8 cellular contexts compared by ENCODE assay signal in the genomic region with DNA sequence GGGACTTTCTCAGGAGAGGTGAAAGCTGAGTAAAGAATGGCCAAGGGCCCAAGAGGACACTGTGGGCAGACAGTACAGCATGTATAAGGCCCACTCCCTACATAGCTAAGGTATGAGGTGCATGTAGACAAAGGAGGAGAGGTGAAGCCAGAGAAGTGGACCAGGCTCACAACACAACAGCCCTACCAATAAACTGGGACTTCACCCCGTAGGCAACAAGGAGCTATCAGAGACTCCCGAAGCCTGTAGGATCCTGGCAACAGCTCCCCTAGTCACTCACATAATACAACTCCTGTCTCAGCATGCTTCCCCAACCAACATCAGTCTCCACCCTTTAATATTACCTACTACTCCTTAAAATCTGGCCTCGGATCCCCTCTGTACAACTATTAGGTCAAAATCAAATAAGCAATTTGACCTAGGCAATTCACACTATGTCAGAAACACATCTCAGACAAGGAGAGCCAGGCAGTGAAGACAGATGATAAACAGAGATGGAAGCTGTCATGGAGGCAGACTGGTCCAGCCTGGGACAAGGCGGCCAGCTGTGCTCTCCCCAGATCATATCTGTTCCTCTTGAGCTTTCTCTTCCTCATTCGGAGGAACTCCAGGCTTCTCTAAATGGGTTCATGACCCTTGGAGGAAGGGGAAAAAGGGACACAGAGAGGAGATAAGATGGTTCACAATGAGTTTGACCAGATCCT. TPM values are rescaled to one million over a fixed set of nuclear protein-coding genes. Genes with fewer than 3 reads are reported as not detected.
DNase-seq lines count a peak whose midpoint lies in the region; TF ChIP-seq lines count a peak whose summit lies in the region.

No MANE protein-coding gene starts in this region.

- H3K23ac ChIP-seq in neuronal stem cell (ENCODE audit: low read depth, low read length, poor library complexity) = no peak overlapping the region

- no peak overlapping the region for H3K14ac ChIP-seq in neuronal stem cell (ENCODE audit: low read length)

- no peak overlapping the region for H3K4ac ChIP-seq in neuronal stem cell (ENCODE audit: low read length)

- no peak overlapping the region for H3K18ac ChIP-seq in neuronal stem cell (ENCODE audit: low read length)

- H3K9ac ChIP-seq in neuronal stem cell (ENCODE audit: low read depth, low read length, poor library complexity) = no peak overlapping the region

- H3K79me1 ChIP-seq in neuronal stem cell (ENCODE audit: low read depth, low read length) = peaks cover 12% of the 10 kb centered on the region

- DNase-seq in ELF-1 (ENCODE audit: low read depth, low spot score) (peak; percentile 33), NOMO-1 treated with dmso at 0.1 percent for 144 hours (lab: John Stamatoyannopoulos, UW; ENCODE audit: unreplicated experiment) (peak; percentile 17), dorsolateral prefrontal cortex (no peak), neuronal stem cell (ENCODE audit: low spot score) (no peak), HCEC 1CT (no peak), NCI-H446 treated with DMSO at 0.1 percent for 48 hours (lab: John Stamatoyannopoulos, UW) (no peak), KG1 (lab: John Stamatoyannopoulos, UW) (no peak)
- no peak for DNase-seq in stimulated activated CD8-positive, alpha-beta memory T cell treated with anti-CD3 and anti-CD28 coated beads, Interleukin-4, amount 100 ng/mL, for 48 hours

- no peak overlapping the region for H4K8ac ChIP-seq in neuronal stem cell (ENCODE audit: low read depth, low read length)

- peak overlapping the region; percentile 99 for H3K4me2 ChIP-seq in neuronal stem cell (ENCODE audit: insufficient read depth, low read length, poor library complexity, severe bottlenecking)

- H2BK5ac ChIP-seq in neuronal stem cell (ENCODE audit: low read length) = no peak overlapping the region

- H2AK5ac ChIP-seq in neuronal stem cell (ENCODE audit: low read depth, low read length) = no peak overlapping the region

- no peak overlapping the region for H2BK12ac ChIP-seq in neuronal stem cell (ENCODE audit: low read length)

- peak overlapping the region in 22 of 59 donors; percentile 78 to 96 (median 92) for H3K27ac ChIP-seq in dorsolateral prefrontal cortex
- H3K27ac ChIP-seq in neuronal stem cell (replicated peaks; ENCODE audit: low read length) = no peak overlapping the region

- H3K27me3 ChIP-seq in dorsolateral prefrontal cortex = no peaks in the 10 kb centered on the region
- no peaks in the 10 kb centered on the region for H3K27me3 ChIP-seq in neuronal stem cell (ENCODE audit: control insufficient read depth in 3 of 3, insufficient read depth in 3 of 3, low read depth in 1 of 3, low read length in 3 of 3)

- peak overlapping the region; percentile 94 for H2AFZ ChIP-seq in neuronal stem cell (ENCODE audit: low read length)

- no peak overlapping the region for H2BK15ac ChIP-seq in neuronal stem cell (ENCODE audit: low read length)

- H3K9me3 ChIP-seq in neuronal stem cell (replicated peaks in 1 of 2; ENCODE audit: control insufficient read depth in 2 of 2, insufficient read depth in 1 of 2, low read depth in 1 of 2, low read length in 2 of 2) = no peaks in the 10 kb centered on the region

- no peak for TF ChIP-seq CTCF in dorsolateral prefrontal cortex (IDR thresholded peaks at IDR 0.05 in 54 of 56, conservative IDR thresholded peaks at IDR 0.05 in 2 of 56; ENCODE audit: low read depth in 1 of 56, partially characterized antibody in 56 of 56)

- peaks cover 0 to 30% of the 10 kb centered on the region in 2 donors for H3K36me3 ChIP-seq in neuronal stem cell (replicated peaks in 1 of 2; ENCODE audit: control insufficient read depth in 2 of 2, insufficient read depth in 2 of 2, low read length in 2 of 2)

- peak overlapping the region; percentile 72 to 98 (median 89) for H3K4me3 ChIP-seq in dorsolateral prefrontal cortex
- H3K4me3 ChIP-seq in neuronal stem cell (ENCODE audit: low read length in 2 of 2) = peak overlapping the region in 1 of 2 donors; percentile 91

- H4K91ac ChIP-seq in neuronal stem cell (ENCODE audit: low read depth, low read length, poor library complexity) = no peak overlapping the region

- no peak overlapping the region for H2BK120ac ChIP-seq in neuronal stem cell (ENCODE audit: low read depth, low read length)

- intact Hi-C loops in dorsolateral prefrontal cortex (cut with DNase I) = loop anchor here (2.0 kb wide), 1 partner anchor 173 kb away; the partner anchor contains the start of gene ACAP2 (in 2 of the 2)

- peaks cover 7% of the 10 kb centered on the region in 2 donors for H3K4me1 ChIP-seq in neuronal stem cell (ENCODE audit: control insufficient read depth in 2 of 2, insufficient read depth in 1 of 2, low read depth in 1 of 2, low read length in 2 of 2)

- no CpG with 5 or more reads among the region's 5 CpGs for WGBS in neuronal stem cell (ENCODE audit: extremely low coverage in 2 of 2, insufficient read length in 2 of 2, insufficient replicate concordance in 1 of 2), 2 donors

RNA-seq across cellular contexts. Expression of gene XXYLT1, which starts 1.4 kb away (rescaled TPM):
- total RNA-seq in dorsolateral prefrontal cortex = 10 to 100 TPM in 110 of 120 experiments, 1 to 10 TPM in 10; 7.2 to 19.3 (median 13.0) TPM
- 33.7 TPM for polyA plus RNA-seq in neuronal stem cell (2013, experiment 1 of 2)
- polyA plus RNA-seq in neuronal stem cell (2013, experiment 2 of 2) = 33.8 TPM

Comparison
In these comparisons a context has a peak if more than half of its experiments do, and no peak if none do; other contexts are left out.
1. DNase-seq: peak in ELF-1 (single experiment) and NOMO-1 treated with dmso at 0.1 percent for 144 hours (single experiment); none in dorsolateral prefrontal cortex (0 of 10), neuronal stem cell (single experiment), HCEC 1CT (single experiment), stimulated activated CD8-positive, alpha-beta memory T cell treated with anti-CD3 and anti-CD28 coated beads, Interleukin-4, amount 100 ng/mL, for 48 hours (single experiment), NCI-H446 treated with DMSO at 0.1 percent for 48 hours (single experiment) and KG1 (single experiment).